ENCODE assay signal across 8 cellular contexts in genomic region chr11:57667065-57667714, GRCh38. TPM values are rescaled to one million over a fixed set of nuclear protein-coding genes. Genes with fewer than 3 reads are reported as not detected.
DNase-seq lines count a peak whose midpoint lies in the region; ATAC-seq and TF ChIP-seq lines count a peak whose summit lies in the region.

No MANE protein-coding gene starts in this region.

- H3K4me2 ChIP-seq in OCI-LY3 (ENCODE audit: low read length) = peak overlapping the region; percentile 78

- H3K27ac ChIP-seq in OCI-LY3 (ENCODE audit: low read length) = peak overlapping the region; percentile 80

- peak; percentile 74 for ATAC-seq in GM21528 (IDR thresholded peaks at IDR 0.05; ENCODE audit: low FRiP score, unreplicated experiment)

- DNase-seq in DMS 273 treated with DMSO at 0.1 percent for 48 hours (lab: John Stamatoyannopoulos, UW) (peak; percentile 93), HuH-7.5 (ENCODE audit: low spot score) (peak; percentile 99), activated T-cell treated with anti-CD3 and anti-CD28 coated beads for 4 hours (peak; percentile 82), epithelial cell of esophagus (ENCODE audit: low read depth) (peak; percentile 99)
- DNase-seq in stimulated activated CD8-positive, alpha-beta memory T cell treated with anti-CD3 and anti-CD28 coated beads, Interleukin-2, amount 100 ng/mL, for 48 hours (ENCODE audit: low read depth in 2 of 2) = peak; percentile 79 to 85

- peaks cover 42% of the 10 kb centered on the region for H3K79me2 ChIP-seq in OCI-LY3 (ENCODE audit: low read length)

- peak overlapping the region; percentile 97 for H3K4me3 ChIP-seq in OCI-LY3 (ENCODE audit: low read length)
- H3K4me3 ChIP-seq in epithelial cell of esophagus (ENCODE audit: low read length) = peak overlapping the region; percentile 86
- H3K4me3 ChIP-seq in mononuclear cell (ENCODE audit: low read length) = peak overlapping the region; percentile 87

- H2AFZ ChIP-seq in OCI-LY3 (ENCODE audit: low read depth, low read length) = peak overlapping the region; percentile 88

- peaks cover 11% of the 10 kb centered on the region for H3K36me3 ChIP-seq in OCI-LY3 (replicated peaks; ENCODE audit: low read depth, low read length)

- H4K20me1 ChIP-seq in OCI-LY3 (ENCODE audit: insufficient read depth, low read length) = peaks cover 5% of the 10 kb centered on the region; the same call in 1 of the 2 replicates

- H3K4me1 ChIP-seq in OCI-LY3 (ENCODE audit: low read length) (peaks cover 18% of the 10 kb centered on the region), mononuclear cell (ENCODE audit: insufficient read depth, low read length) (peaks cover 24% of the 10 kb centered on the region)

- no peaks in the 10 kb centered on the region for H3K27me3 ChIP-seq in OCI-LY3 (ENCODE audit: low read depth, low read length)
- H3K27me3 ChIP-seq in mononuclear cell (ENCODE audit: insufficient read depth, low read length) = no peaks in the 10 kb centered on the region

- H3K9ac ChIP-seq in OCI-LY3 (ENCODE audit: low read length) = peak overlapping the region; percentile 98

- TF ChIP-seq CTCF in OCI-LY3 (IDR thresholded peaks at IDR 0.05; ENCODE audit: low read depth, low read length) (0 out of 2 replicates have a peak, but pooled peaks have one; percentile 3), epithelial cell of esophagus (IDR thresholded peaks at IDR 0.05; ENCODE audit: insufficient read depth, low read depth, low read length, missing control alignments) (no peak)

- H3K9me3 ChIP-seq in OCI-LY3 (ENCODE audit: insufficient read depth, low read length) (no peaks in the 10 kb centered on the region), mononuclear cell (ENCODE audit: low read depth, low read length) (no peaks in the 10 kb centered on the region)

RNA-seq across cellular contexts. Expression of gene ZDHHC5, which starts 0.7 kb away (rescaled TPM):
- total RNA-seq in mononuclear cell = 48.9 TPM

RNA-seq across cellular contexts. Expression of gene CLP1, which starts 9.6 kb away (rescaled TPM):
- total RNA-seq in mononuclear cell = 53.4 TPM

RNA-seq across cellular contexts. Expression of gene YPEL4, which starts 17.5 kb away (rescaled TPM):
- total RNA-seq in mononuclear cell = 1.3 TPM

RNA-seq across cellular contexts. Expression of gene MED19, which starts 44.8 kb away (rescaled TPM):
- 11.6 TPM for total RNA-seq in mononuclear cell

RNA-seq across cellular contexts. Expression of gene TMX2, which starts 45.2 kb away (rescaled TPM):
- total RNA-seq in mononuclear cell = 31.7 TPM

Comparison
In these comparisons a context has a peak if more than half of its experiments do, and no peak if none do; other contexts are left out.
1. Peak in every context shown above with its lines: DNase-seq, ATAC-seq, H3K4me3 ChIP-seq and H3K27ac ChIP-seq.